ENCODE assay signal across 1 cellular context in genomic region chr17:42553161-42553818, GRCh38.
TF ChIP-seq lines count a peak whose summit lies in the region.

No MANE protein-coding gene starts in this region.

TF ChIP-seq in GM23338, 12 proteins besides CTCF, POLR2A, EP300 and RAD21 (continued from another document):
- TF ChIP-seq, protein P1, sequence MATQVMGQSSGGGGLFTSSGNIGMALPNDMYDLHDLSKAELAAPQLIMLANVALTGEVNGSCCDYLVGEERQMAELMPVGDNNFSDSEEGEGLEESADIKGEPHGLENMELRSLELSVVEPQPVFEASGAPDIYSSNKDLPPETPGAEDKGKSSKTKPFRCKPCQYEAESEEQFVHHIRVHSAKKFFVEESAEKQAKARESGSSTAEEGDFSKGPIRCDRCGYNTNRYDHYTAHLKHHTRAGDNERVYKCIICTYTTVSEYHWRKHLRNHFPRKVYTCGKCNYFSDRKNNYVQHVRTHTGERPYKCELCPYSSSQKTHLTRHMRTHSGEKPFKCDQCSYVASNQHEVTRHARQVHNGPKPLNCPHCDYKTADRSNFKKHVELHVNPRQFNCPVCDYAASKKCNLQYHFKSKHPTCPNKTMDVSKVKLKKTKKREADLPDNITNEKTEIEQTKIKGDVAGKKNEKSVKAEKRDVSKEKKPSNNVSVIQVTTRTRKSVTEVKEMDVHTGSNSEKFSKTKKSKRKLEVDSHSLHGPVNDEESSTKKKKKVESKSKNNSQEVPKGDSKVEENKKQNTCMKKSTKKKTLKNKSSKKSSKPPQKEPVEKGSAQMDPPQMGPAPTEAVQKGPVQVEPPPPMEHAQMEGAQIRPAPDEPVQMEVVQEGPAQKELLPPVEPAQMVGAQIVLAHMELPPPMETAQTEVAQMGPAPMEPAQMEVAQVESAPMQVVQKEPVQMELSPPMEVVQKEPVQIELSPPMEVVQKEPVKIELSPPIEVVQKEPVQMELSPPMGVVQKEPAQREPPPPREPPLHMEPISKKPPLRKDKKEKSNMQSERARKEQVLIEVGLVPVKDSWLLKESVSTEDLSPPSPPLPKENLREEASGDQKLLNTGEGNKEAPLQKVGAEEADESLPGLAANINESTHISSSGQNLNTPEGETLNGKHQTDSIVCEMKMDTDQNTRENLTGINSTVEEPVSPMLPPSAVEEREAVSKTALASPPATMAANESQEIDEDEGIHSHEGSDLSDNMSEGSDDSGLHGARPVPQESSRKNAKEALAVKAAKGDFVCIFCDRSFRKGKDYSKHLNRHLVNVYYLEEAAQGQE (IDR thresholded peaks at IDR 0.05; ENCODE audit: unreplicated experiment) = no peak
- TF ChIP-seq ZNF331 (CRISPR knock-in tag; IDR thresholded peaks at IDR 0.05; ENCODE audit: low read depth) = no peak
- TF ChIP-seq EZH2 (IDR thresholded peaks at IDR 0.05; ENCODE audit: low read depth, unreplicated experiment) = no peak
- no peak for TF ChIP-seq CREB1 (CRISPR knock-in tag; IDR thresholded peaks at IDR 0.05; ENCODE audit: low read depth)
- TF ChIP-seq POLR2AphosphoS5 (IDR thresholded peaks at IDR 0.05; ENCODE audit: low read depth) = no peak
- TF ChIP-seq EZH2phosphoT487 (IDR thresholded peaks at IDR 0.05; ENCODE audit: unreplicated experiment) = no peak
- no peak for TF ChIP-seq STAT1 (IDR thresholded peaks at IDR 0.05; ENCODE audit: unreplicated experiment)
